In the genomic region with DNA sequence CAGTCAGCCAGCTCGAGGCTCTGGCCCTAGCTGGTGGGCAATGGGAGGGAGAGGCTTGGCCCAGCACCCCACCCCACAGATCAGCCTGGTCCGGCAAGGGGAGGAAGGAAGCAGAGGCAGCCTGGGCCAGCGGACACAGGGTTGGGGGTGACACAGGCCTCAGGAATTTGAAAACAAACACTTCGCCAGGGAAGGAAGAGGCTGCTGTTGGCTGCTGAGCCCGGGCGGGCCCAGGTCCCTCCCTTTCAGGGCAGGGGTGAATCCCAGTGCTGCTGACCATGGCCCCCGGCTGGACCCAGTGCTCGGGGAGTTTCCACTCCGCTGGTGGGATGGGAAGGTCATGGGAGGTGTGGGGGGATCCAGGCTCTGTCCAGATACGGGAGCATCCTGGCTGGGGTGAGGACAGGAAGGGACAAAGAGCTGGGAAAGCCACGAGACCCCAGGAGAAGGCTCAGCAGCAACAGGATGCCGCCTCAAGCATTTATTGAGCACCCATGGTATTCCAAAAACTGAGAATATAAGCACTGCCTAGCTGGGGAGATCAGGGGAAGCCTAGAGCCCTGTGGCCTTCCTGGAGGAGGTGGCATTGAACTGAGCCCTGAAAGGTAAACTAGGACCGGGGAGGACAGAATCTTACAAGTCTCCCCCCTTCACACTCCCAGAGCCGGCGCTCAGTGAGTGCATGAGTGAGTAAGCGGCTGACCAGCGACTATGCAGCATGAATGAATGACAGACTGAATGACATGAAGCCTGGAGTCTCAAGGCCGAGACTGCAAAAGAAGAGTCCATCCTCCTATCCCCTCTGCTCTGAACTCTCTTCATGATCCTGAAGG, we compare ENCODE assay signal across 9 cellular contexts. TPM values are rescaled to one million over a fixed set of nuclear protein-coding genes. Genes with fewer than 3 reads are reported as not detected.
DNase-seq lines count a peak whose midpoint lies in the region; ATAC-seq and TF ChIP-seq lines count a peak whose summit lies in the region.
"Had no signal": no experiment of that assay in that cellular context is flagged by ENCODE, and none has a peak within 500 bp of the region (broad histone marks: within the 10 kb centered on the region; RNA-seq: fewer than 3 reads in every experiment).

No MANE protein-coding gene starts in this region.

- H3K27me3 ChIP-seq in adipocyte (replicated peaks; ENCODE audit: control insufficient read depth, insufficient read depth, low read length) (no peaks in the 10 kb centered on the region), heart right ventricle (no peaks in the 10 kb centered on the region)

- H3K4me1 ChIP-seq in ES-I3 (ENCODE audit: insufficient read depth, low read length), result peaks cover 16% of the 10 kb centered on the region
- peaks cover 25% of the 10 kb centered on the region for H3K4me1 ChIP-seq in adipocyte (ENCODE audit: control insufficient read depth, insufficient read depth, low read length)
- H3K4me1 ChIP-seq in heart right ventricle, result peaks cover 12 to 36% (median 25%) of the 10 kb centered on the region in 9 donors

- ATAC-seq in heart right ventricle, result peak; percentile 91 to 97 (median 96)
- ATAC-seq in HG03457 (IDR thresholded peaks at IDR 0.05; ENCODE audit: unreplicated experiment), result no peak

- no peaks in the 10 kb centered on the region for H3K36me3 ChIP-seq in ES-I3 (ENCODE audit: insufficient read depth, low read length)
- no peaks in the 10 kb centered on the region for H3K36me3 ChIP-seq in adipocyte (ENCODE audit: control insufficient read depth, insufficient read depth, low read length, severe bottlenecking)
- H3K36me3 ChIP-seq in heart right ventricle, result no peaks in the 10 kb centered on the region

- DNase-seq in adipocyte (ENCODE audit: low read depth) (peak; percentile 95), heart right ventricle (peak; percentile 85 to 88), pulmonary artery endothelial cell (ENCODE audit: low read depth, low spot score) (peak; percentile 89), erythroblast (lab: John Stamatoyannopoulos, UW) (no peak), NCI-H2196 treated with DMSO at 0.1 percent for 48 hours (lab: John Stamatoyannopoulos, UW; ENCODE audit: unreplicated experiment) (no peak)
- DNase-seq in activated CD4-positive, CD25-positive, alpha-beta regulatory T cell (lab: John Stamatoyannopoulos, UW), result no peak

- intact Hi-C loops in heart right ventricle (cut with DNase I), result loop anchor here in 6 of 10 donors (2.0 to 10.0 kb wide), 5 partner anchors 27 to 177 kb away; a partner anchor contains a TSS

- H3K27ac ChIP-seq in heart right ventricle, result peak overlapping the region; percentile 75 to 97 (median 92)
- H3K27ac ChIP-seq: SK-N-MC had no signal

- H3K9ac ChIP-seq in ES-I3 (ENCODE audit: low read depth, low read length) (peak overlapping the region; percentile 12), adipocyte (ENCODE audit: low read length) (peak overlapping the region; percentile 85)

- WGBS in heart right ventricle, 2 donors, result 44 to 48% methylated on average over 18 of the region's 18 CpGs

- H3K4me3 ChIP-seq in adipocyte (ENCODE audit: low read length) (peak overlapping the region; percentile 35), heart right ventricle (peak overlapping the region in 1 of 10 donors; percentile 5)
- H3K4me3 ChIP-seq: SK-N-MC had no signal

- TF ChIP-seq CTCF in heart right ventricle (IDR thresholded peaks at IDR 0.05), result no peak

- TF ChIP-seq POLR2A in erythroblast (IDR thresholded peaks at IDR 0.05; ENCODE audit: low read length), result no peak

- H3K9me3 ChIP-seq in ES-I3 (ENCODE audit: control insufficient read depth, insufficient read depth, low read length) (no peaks in the 10 kb centered on the region), adipocyte (ENCODE audit: control insufficient read depth, low read length) (no peaks in the 10 kb centered on the region), heart right ventricle (no peaks in the 10 kb centered on the region)

RNA-seq across cellular contexts. Expression of a gene that starts 26.2 kb away (rescaled TPM):
- total RNA-seq in heart right ventricle (10 to 100 TPM in 9 of 10 donors, 1 to 10 TPM in 1; 8.3 to 25.1 (median 11.9) TPM), pulmonary artery endothelial cell (103 and 130 TPM in 2 replicates)
- polyA plus RNA-seq in heart right ventricle, result 1 to 10 TPM; 7.8 to 9.3 TPM

RNA-seq across cellular contexts. Expression of a gene that starts 30.3 kb away (rescaled TPM):
- 1 to 10 TPM in 7 of 10 donors, under 1 TPM in 3; 0.49 to 3.0 (median 1.6) TPM for total RNA-seq in heart right ventricle
- polyA plus RNA-seq in heart right ventricle, result 1 to 10 TPM; 1.9 to 5.4 TPM
- total RNA-seq in pulmonary artery endothelial cell, result 4.0 TPM in 2 replicates

RNA-seq across cellular contexts. Expression of a gene that starts 54.9 kb away (rescaled TPM):
- total RNA-seq in heart right ventricle, result 10 to 100 TPM in 2 of 10 donors, 1 to 10 TPM in 8; 3.9 to 11.1 (median 7.2) TPM
- polyA plus RNA-seq in heart right ventricle, result 1 to 10 TPM; 2.2 to 2.3 TPM
- 10.3 and 11.9 TPM in 2 replicates for total RNA-seq in pulmonary artery endothelial cell

Comparison
In these comparisons a context has a peak if more than half of its experiments do, and no peak if none do; other contexts are left out.
1. DNase-seq: peak in adipocyte (single experiment), heart right ventricle (2 of 2) and pulmonary artery endothelial cell (single experiment); none in erythroblast (0 of 2), activated CD4-positive, CD25-positive, alpha-beta regulatory T cell (0 of 4) and NCI-H2196 treated with DMSO at 0.1 percent for 48 hours (single experiment).